1 cellular context compared by ENCODE assay signal in the genomic region with DNA sequence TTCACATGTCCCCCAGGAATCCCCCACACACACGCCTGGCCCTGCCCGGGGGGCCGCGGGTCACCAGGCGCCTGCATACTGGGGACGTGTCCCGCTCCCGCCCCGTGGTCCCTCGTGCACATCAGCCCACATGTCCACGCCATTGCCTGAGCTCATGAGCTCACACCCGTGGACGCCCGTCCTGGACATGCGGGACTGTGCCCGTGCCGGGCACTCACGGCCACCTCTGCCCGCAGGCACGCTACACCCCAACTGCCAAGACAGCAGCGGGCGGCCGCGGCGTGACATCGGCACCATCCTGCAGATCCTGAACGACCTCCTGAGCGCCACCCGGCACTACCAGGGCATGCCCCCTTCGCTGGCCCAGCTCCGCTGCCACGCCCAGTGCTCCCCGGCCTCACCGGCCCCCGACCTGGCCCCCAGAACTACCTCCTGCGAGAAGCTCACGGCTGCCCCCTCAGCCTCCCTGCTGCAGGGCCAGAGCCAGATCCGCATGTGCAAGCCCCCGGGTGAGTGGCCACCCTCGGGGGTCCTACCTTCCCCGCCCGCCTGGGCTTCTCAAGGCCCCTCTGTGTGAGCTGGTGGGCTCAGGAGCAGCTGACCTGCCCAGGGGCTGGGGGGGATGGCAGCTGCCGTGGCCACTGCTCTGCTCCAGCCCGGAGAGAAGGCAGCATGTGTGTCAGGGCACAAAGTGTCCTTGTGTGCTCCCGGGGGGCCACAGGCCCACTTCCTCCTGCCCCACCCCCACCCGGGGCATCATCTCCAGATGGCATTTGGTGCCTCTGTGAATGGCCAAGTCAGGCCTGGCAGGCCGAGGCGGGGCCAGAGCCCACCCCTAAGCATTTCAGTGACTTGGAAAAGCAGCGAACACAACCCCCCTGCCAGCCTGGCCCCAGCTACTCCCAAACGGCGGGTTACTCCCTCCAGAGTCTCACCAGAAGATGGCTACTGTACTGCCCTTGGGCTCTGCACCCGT.
TF ChIP-seq lines count a peak whose summit lies in the region.

No MANE protein-coding gene starts in this region.

TF ChIP-seq in GM23338, 12 proteins besides CTCF, POLR2A, EP300 and RAD21 (continued from another document):
- TF ChIP-seq, protein P1, sequence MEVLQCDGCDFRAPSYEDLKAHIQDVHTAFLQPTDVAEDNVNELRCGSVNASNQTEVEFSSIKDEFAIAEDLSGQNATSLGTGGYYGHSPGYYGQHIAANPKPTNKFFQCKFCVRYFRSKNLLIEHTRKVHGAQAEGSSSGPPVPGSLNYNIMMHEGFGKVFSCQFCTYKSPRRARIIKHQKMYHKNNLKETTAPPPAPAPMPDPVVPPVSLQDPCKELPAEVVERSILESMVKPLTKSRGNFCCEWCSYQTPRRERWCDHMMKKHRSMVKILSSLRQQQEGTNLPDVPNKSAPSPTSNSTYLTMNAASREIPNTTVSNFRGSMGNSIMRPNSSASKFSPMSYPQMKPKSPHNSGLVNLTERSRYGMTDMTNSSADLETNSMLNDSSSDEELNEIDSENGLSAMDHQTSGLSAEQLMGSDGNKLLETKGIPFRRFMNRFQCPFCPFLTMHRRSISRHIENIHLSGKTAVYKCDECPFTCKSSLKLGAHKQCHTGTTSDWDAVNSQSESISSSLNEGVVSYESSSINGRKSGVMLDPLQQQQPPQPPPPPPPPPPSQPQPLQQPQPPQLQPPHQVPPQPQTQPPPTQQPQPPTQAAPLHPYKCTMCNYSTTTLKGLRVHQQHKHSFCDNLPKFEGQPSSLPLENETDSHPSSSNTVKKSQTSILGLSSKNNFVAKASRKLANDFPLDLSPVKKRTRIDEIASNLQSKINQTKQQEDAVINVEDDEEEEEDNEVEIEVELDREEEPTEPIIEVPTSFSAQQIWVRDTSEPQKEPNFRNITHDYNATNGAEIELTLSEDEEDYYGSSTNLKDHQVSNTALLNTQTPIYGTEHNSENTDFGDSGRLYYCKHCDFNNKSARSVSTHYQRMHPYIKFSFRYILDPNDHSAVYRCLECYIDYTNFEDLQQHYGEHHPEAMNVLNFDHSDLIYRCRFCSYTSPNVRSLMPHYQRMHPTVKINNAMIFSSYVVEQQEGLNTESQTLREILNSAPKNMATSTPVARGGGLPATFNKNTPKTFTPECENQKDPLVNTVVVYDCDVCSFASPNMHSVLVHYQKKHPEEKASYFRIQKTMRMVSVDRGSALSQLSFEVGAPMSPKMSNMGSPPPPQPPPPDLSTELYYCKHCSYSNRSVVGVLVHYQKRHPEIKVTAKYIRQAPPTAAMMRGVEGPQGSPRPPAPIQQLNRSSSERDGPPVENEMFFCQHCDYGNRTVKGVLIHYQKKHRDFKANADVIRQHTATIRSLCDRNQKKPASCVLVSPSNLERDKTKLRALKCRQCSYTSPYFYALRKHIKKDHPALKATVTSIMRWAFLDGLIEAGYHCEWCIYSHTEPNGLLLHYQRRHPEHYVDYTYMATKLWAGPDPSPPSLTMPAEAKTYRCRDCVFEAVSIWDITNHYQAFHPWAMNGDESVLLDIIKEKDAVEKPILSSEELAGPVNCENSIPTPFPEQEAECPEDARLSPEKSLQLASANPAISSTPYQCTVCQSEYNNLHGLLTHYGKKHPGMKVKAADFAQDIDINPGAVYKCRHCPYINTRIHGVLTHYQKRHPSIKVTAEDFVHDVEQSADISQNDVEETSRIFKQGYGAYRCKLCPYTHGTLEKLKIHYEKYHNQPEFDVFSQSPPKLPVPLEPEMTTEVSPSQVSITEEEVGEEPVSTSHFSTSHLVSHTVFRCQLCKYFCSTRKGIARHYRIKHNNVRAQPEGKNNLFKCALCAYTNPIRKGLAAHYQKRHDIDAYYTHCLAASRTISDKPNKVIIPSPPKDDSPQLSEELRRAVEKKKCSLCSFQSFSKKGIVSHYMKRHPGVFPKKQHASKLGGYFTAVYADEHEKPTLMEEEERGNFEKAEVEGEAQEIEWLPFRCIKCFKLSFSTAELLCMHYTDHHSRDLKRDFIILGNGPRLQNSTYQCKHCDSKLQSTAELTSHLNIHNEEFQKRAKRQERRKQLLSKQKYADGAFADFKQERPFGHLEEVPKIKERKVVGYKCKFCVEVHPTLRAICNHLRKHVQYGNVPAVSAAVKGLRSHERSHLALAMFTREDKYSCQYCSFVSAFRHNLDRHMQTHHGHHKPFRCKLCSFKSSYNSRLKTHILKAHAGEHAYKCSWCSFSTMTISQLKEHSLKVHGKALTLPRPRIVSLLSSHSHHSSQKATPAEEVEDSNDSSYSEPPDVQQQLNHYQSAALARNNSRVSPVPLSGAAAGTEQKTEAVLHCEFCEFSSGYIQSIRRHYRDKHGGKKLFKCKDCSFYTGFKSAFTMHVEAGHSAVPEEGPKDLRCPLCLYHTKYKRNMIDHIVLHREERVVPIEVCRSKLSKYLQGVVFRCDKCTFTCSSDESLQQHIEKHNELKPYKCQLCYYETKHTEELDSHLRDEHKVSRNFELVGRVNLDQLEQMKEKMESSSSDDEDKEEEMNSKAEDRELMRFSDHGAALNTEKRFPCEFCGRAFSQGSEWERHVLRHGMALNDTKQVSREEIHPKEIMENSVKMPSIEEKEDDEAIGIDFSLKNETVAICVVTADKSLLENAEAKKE (CRISPR knock-in tag; IDR thresholded peaks at IDR 0.05), result no peak
- TF ChIP-seq ZNF114 (CRISPR knock-in tag; IDR thresholded peaks at IDR 0.05), result no peak
- no peak for TF ChIP-seq STAT1 (IDR thresholded peaks at IDR 0.05; ENCODE audit: unreplicated experiment)
- TF ChIP-seq ZNF331 (CRISPR knock-in tag; IDR thresholded peaks at IDR 0.05; ENCODE audit: low read depth), result no peak
- TF ChIP-seq EZH2phosphoT487 (IDR thresholded peaks at IDR 0.05; ENCODE audit: unreplicated experiment), result no peak
- no peak for TF ChIP-seq NANOG (IDR thresholded peaks at IDR 0.05; ENCODE audit: borderline replicate concordance)
- TF ChIP-seq, protein P2, sequence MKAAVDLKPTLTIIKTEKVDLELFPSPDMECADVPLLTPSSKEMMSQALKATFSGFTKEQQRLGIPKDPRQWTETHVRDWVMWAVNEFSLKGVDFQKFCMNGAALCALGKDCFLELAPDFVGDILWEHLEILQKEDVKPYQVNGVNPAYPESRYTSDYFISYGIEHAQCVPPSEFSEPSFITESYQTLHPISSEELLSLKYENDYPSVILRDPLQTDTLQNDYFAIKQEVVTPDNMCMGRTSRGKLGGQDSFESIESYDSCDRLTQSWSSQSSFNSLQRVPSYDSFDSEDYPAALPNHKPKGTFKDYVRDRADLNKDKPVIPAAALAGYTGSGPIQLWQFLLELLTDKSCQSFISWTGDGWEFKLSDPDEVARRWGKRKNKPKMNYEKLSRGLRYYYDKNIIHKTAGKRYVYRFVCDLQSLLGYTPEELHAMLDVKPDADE (IDR thresholded peaks at IDR 0.05), result no peak
- TF ChIP-seq, protein P3, sequence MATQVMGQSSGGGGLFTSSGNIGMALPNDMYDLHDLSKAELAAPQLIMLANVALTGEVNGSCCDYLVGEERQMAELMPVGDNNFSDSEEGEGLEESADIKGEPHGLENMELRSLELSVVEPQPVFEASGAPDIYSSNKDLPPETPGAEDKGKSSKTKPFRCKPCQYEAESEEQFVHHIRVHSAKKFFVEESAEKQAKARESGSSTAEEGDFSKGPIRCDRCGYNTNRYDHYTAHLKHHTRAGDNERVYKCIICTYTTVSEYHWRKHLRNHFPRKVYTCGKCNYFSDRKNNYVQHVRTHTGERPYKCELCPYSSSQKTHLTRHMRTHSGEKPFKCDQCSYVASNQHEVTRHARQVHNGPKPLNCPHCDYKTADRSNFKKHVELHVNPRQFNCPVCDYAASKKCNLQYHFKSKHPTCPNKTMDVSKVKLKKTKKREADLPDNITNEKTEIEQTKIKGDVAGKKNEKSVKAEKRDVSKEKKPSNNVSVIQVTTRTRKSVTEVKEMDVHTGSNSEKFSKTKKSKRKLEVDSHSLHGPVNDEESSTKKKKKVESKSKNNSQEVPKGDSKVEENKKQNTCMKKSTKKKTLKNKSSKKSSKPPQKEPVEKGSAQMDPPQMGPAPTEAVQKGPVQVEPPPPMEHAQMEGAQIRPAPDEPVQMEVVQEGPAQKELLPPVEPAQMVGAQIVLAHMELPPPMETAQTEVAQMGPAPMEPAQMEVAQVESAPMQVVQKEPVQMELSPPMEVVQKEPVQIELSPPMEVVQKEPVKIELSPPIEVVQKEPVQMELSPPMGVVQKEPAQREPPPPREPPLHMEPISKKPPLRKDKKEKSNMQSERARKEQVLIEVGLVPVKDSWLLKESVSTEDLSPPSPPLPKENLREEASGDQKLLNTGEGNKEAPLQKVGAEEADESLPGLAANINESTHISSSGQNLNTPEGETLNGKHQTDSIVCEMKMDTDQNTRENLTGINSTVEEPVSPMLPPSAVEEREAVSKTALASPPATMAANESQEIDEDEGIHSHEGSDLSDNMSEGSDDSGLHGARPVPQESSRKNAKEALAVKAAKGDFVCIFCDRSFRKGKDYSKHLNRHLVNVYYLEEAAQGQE (IDR thresholded peaks at IDR 0.05; ENCODE audit: unreplicated experiment), result no peak
- TF ChIP-seq JUNB (IDR thresholded peaks at IDR 0.05; ENCODE audit: unreplicated experiment), result no peak
- no peak for TF ChIP-seq POLR2AphosphoS5 (IDR thresholded peaks at IDR 0.05; ENCODE audit: low read depth)
